ENCODE assay signal across 8 cellular contexts in genomic region chr5:141604318-141604717, GRCh38. TPM values are rescaled to one million over a fixed set of nuclear protein-coding genes. Genes with fewer than 3 reads are reported as not detected.
A peak's percentile ranks its signal among the peaks of the same experiment; 100 is the strongest.
DNase-seq lines count a peak whose midpoint lies in the region; ATAC-seq, FAIRE-seq and TF ChIP-seq lines count a peak whose summit lies in the region.

No MANE protein-coding gene starts in this region.

- no peaks in the 10 kb centered on the region for H3K27me3 ChIP-seq in ascending aorta
- H3K27me3 ChIP-seq in thymus (ENCODE audit: control insufficient read depth, insufficient read depth), result no peaks in the 10 kb centered on the region

- TF ChIP-seq CTCF in ascending aorta (IDR thresholded peaks at IDR 0.05) (no peak), kidney (IDR thresholded peaks at IDR 0.05; ENCODE audit: borderline replicate concordance, extremely low read depth, insufficient read depth) (no peak)

- H3K36me3 ChIP-seq in ascending aorta, result no peaks in the 10 kb centered on the region
- no peaks in the 10 kb centered on the region for H3K36me3 ChIP-seq in kidney (ENCODE audit: control insufficient read depth in 1 of 2, insufficient read depth in 2 of 2, low read length in 2 of 2)
- no peaks in the 10 kb centered on the region for H3K36me3 ChIP-seq in thymus (ENCODE audit: control insufficient read depth, insufficient read depth)

- 71% methylated on average over 3 of the region's 3 CpGs for WGBS in thymus

- H3K4me3 ChIP-seq in ascending aorta, result no peak overlapping the region
- H3K4me3 ChIP-seq in kidney (ENCODE audit: low read length in 2 of 2), result no peak overlapping the region
- no peak overlapping the region for H3K4me3 ChIP-seq in thymus (ENCODE audit: low read length)

- peak; percentile 6 for FAIRE-seq in kidney (lab: Jason Lieb, UNC)

- H3K27ac ChIP-seq in ascending aorta (peak overlapping the region; percentile 78 to 85), kidney (ENCODE audit: low read depth in 2 of 2, low read length in 2 of 2) (no peak overlapping the region), thymus (ENCODE audit: low read depth) (peak overlapping the region; percentile 19)

- peak overlapping the region in 1 of 2 donors; percentile 34 for H3K9ac ChIP-seq in kidney (ENCODE audit: low read length in 2 of 2)

- DNase-seq in Daoy (ENCODE audit: low read depth) (peak; percentile 86), M059J (ENCODE audit: low read depth) (peak; percentile 91), ascending aorta (ENCODE audit: low spot score in 2 of 2) (peak; percentile 43 to 87), kidney (no peak), NCI-H1436 (lab: John Stamatoyannopoulos, UW) (no peak)
- no peak for DNase-seq in activated CD8-positive, alpha-beta memory T cell treated with anti-CD3 and anti-CD28 coated beads for 24 hours

- intact Hi-C loops in ascending aorta (cut with DNase I) (no loop called here), kidney (cut with DNase I) (no loop called here)

- no peaks in the 10 kb centered on the region for H3K9me3 ChIP-seq in ascending aorta
- H3K9me3 ChIP-seq in kidney (ENCODE audit: control insufficient read depth in 1 of 2, low read length in 2 of 2), result no peaks in the 10 kb centered on the region
- H3K9me3 ChIP-seq in thymus (ENCODE audit: control insufficient read depth), result no peaks in the 10 kb centered on the region

- ATAC-seq in GM19455 (IDR thresholded peaks at IDR 0.05; ENCODE audit: unreplicated experiment), result no peak

- peaks cover 18 to 29% of the 10 kb centered on the region in 2 donors for H3K4me1 ChIP-seq in ascending aorta
- H3K4me1 ChIP-seq in kidney (ENCODE audit: control insufficient read depth in 1 of 2, insufficient read depth in 1 of 2, low read depth in 1 of 2, low read length in 2 of 2), result peaks cover 6 to 17% of the 10 kb centered on the region in 2 donors
- peaks cover 25% of the 10 kb centered on the region for H3K4me1 ChIP-seq in thymus (ENCODE audit: control insufficient read depth, insufficient read depth, low read length)

RNA-seq across cellular contexts. Expression of gene DIAPH1, which starts 14.5 kb away (rescaled TPM):
- total RNA-seq in Daoy (2014; rRNA removed; shearing (Covaris generic)), result 40.7 and 43.5 TPM in 2 replicates
- 32.8 and 77.0 TPM in 2 replicates for total RNA-seq in M059J (2014; rRNA removed; shearing (Covaris generic))
- total RNA-seq in ascending aorta (65.8 TPM), kidney (156 TPM)
- polyA plus RNA-seq in kidney (ENCODE audit: insufficient read depth, low read depth, low replicate concordance) (60.6 TPM), thymus (80.0 TPM)

RNA-seq across cellular contexts. Expression of gene HDAC3, which starts 32.3 kb away (rescaled TPM):
- 62.0 and 62.6 TPM in 2 replicates for total RNA-seq in Daoy (2014; rRNA removed; shearing (Covaris generic))
- 78.2 and 88.4 TPM in 2 replicates for total RNA-seq in M059J (2014; rRNA removed; shearing (Covaris generic))
- total RNA-seq in ascending aorta (43.4 TPM), kidney (44.7 TPM)
- polyA plus RNA-seq in kidney (ENCODE audit: insufficient read depth, low read depth, low replicate concordance) (47.5 TPM), thymus (82.9 TPM)

RNA-seq across cellular contexts. Expression of gene RELL2, which starts 32.5 kb away (rescaled TPM):
- total RNA-seq in Daoy (2014; rRNA removed; shearing (Covaris generic)), result 2.6 and 3.4 TPM in 2 replicates
- 8.3 and 9.0 TPM in 2 replicates for total RNA-seq in M059J (2014; rRNA removed; shearing (Covaris generic))
- total RNA-seq in ascending aorta (1.4 TPM), kidney (3.0 TPM)
- polyA plus RNA-seq in kidney (ENCODE audit: insufficient read depth, low read depth, low replicate concordance) (8.2 TPM), thymus (20.8 TPM)

RNA-seq across cellular contexts. Expression of gene FCHSD1, which starts 46.9 kb away (rescaled TPM):
- 7.5 and 13.2 TPM in 2 replicates for total RNA-seq in Daoy (2014; rRNA removed; shearing (Covaris generic))
- 11.0 and 18.5 TPM in 2 replicates for total RNA-seq in M059J (2014; rRNA removed; shearing (Covaris generic))
- 127 TPM for total RNA-seq in ascending aorta
- total RNA-seq in kidney, result 20.3 TPM
- 6.4 TPM for polyA plus RNA-seq in kidney (ENCODE audit: insufficient read depth, low read depth, low replicate concordance)
- polyA plus RNA-seq in thymus, result 29.8 TPM

Comparison
In these comparisons a context has a peak if more than half of its experiments do, and no peak if none do; other contexts are left out.
1. DNase-seq: peak in Daoy (single experiment), M059J (single experiment) and ascending aorta (2 of 2); none in kidney (single experiment), NCI-H1436 (single experiment) and activated CD8-positive, alpha-beta memory T cell treated with anti-CD3 and anti-CD28 coated beads for 24 hours (single experiment).
2. H3K27ac ChIP-seq: peak in ascending aorta (2 of 2) and thymus (single experiment); none in kidney (0 of 2).